10 cellular contexts compared by ENCODE assay signal in genomic region chr2:232421189-232421785, GRCh38. TPM values are rescaled to one million over a fixed set of nuclear protein-coding genes. Genes with fewer than 3 reads are reported as not detected.
DNase-seq lines count a peak whose midpoint lies in the region; ATAC-seq and TF ChIP-seq lines count a peak whose summit lies in the region.
"Had no signal": no experiment of that assay in that cellular context is flagged by ENCODE, and none has a peak within 500 bp of the region (broad histone marks: within the 10 kb centered on the region; RNA-seq: fewer than 3 reads in every experiment).

No MANE protein-coding gene starts in this region.

- DNase-seq in GM23338 (ENCODE audit: low spot score) (peak; percentile 75), RWPE2 (ENCODE audit: low spot score) (no peak), progenitor cell of endocrine pancreas (ENCODE audit: low spot score, unreplicated experiment) (peak; percentile 31), DMS 273 (lab: John Stamatoyannopoulos, UW; ENCODE audit: unreplicated experiment) (no peak), WERI-Rb-1 (no peak)
- DNase-seq: erythroblast, NCI-H1694 had no signal

- TF ChIP-seq CTCF in GM23338 (conservative IDR thresholded peaks at IDR 0.05; ENCODE audit: low read depth in 2 of 2), result no peak
- TF ChIP-seq CTCF in RWPE2 (IDR thresholded peaks at IDR 0.05; ENCODE audit: poor library complexity, severe bottlenecking), result no peak
- TF ChIP-seq CTCF in progenitor cell of endocrine pancreas (IDR thresholded peaks at IDR 0.05; ENCODE audit: unreplicated experiment), result no peak
- no peak for TF ChIP-seq CTCF in WERI-Rb-1 (IDR thresholded peaks at IDR 0.05; ENCODE audit: low read depth, low read length)

- peak overlapping the region; percentile 96 for H3K4me2 ChIP-seq in GM23338

- H2AFZ ChIP-seq in GM23338, result no peak overlapping the region

- peaks cover 25% of the 10 kb centered on the region for H3K36me3 Mint-ChIP-seq in GM23338 (ENCODE audit: low read depth)
- H3K36me3 Mint-ChIP-seq in progenitor cell of endocrine pancreas (ENCODE audit: insufficient read depth), result peaks cover 5% of the 10 kb centered on the region

- H3K4me1 Mint-ChIP-seq in GM23338 (peaks cover 47% of the 10 kb centered on the region), progenitor cell of endocrine pancreas (ENCODE audit: low read depth) (peaks cover 5% of the 10 kb centered on the region)

- peaks cover 19% of the 10 kb centered on the region; the same call in 1 of the 2 replicates for H3K79me2 ChIP-seq in GM23338 (replicated peaks; ENCODE audit: insufficient read depth)

- H3K9me3 ChIP-seq in RWPE2 (ENCODE audit: severe bottlenecking) (no peaks in the 10 kb centered on the region), iPS-18c (ENCODE audit: control insufficient read depth, insufficient read depth, low read length) (no peaks in the 10 kb centered on the region), WERI-Rb-1 (ENCODE audit: severe bottlenecking) (no peaks in the 10 kb centered on the region)
- H3K9me3 ChIP-seq: body of pancreas had no signal

- H3K4me3 Mint-ChIP-seq in GM23338, result peak overlapping the region; percentile 83; the same call in 2 of the 3 replicates
- peak overlapping the region; percentile 49 for H3K4me3 Mint-ChIP-seq in progenitor cell of endocrine pancreas (ENCODE audit: low read depth)

- H3K36me3 ChIP-seq in GM23338 (ENCODE audit: insufficient read depth), result no peaks in the 10 kb centered on the region
- no peaks in the 10 kb centered on the region for H3K36me3 ChIP-seq in RWPE2 (ENCODE audit: low read depth)
- no peaks in the 10 kb centered on the region for H3K36me3 ChIP-seq in WERI-Rb-1

- peaks cover 44% of the 10 kb centered on the region for H3K27me3 ChIP-seq in GM23338 (ENCODE audit: insufficient read depth)
- H3K27me3 ChIP-seq in RWPE2 (ENCODE audit: insufficient read depth, poor library complexity, severe bottlenecking), result peaks cover 42% of the 10 kb centered on the region
- peaks cover 43% of the 10 kb centered on the region for H3K27me3 ChIP-seq in WERI-Rb-1 (ENCODE audit: insufficient read depth, low read depth, severe bottlenecking)

- H3K4me3 ChIP-seq in GM23338 (peak overlapping the region; percentile 91), RWPE2 (ENCODE audit: severe bottlenecking) (peak overlapping the region; percentile 18), iPS-18c (ENCODE audit: insufficient read depth, low read depth, low read length) (peak overlapping the region; percentile 82), WERI-Rb-1 (ENCODE audit: low read depth, low read length) (no peak overlapping the region)
- H3K4me3 ChIP-seq: body of pancreas had no signal

- H3K27me3 Mint-ChIP-seq in GM23338 (ENCODE audit: insufficient read depth, low read depth, poor library complexity) (peaks cover 62% of the 10 kb centered on the region), progenitor cell of endocrine pancreas (peaks cover 81% of the 10 kb centered on the region)

- H3K27ac ChIP-seq in GM23338 (ENCODE audit: low read depth) (no peak overlapping the region), RWPE2 (ENCODE audit: poor library complexity, severe bottlenecking) (no peak overlapping the region), WERI-Rb-1 (no peak overlapping the region)
- H3K27ac ChIP-seq: body of pancreas had no signal

- H3K4me1 ChIP-seq in GM23338 (ENCODE audit: insufficient read depth) (peaks cover 43% of the 10 kb centered on the region), RWPE2 (ENCODE audit: insufficient read depth, poor library complexity, severe bottlenecking) (no peaks in the 10 kb centered on the region)

- H3K27ac Mint-ChIP-seq in GM23338, result no peak overlapping the region
- H3K27ac Mint-ChIP-seq in progenitor cell of endocrine pancreas, result no peak overlapping the region

- no peaks in the 10 kb centered on the region for H3K9me2 ChIP-seq in GM23338 (ENCODE audit: insufficient read depth)

- H4K20me1 ChIP-seq in GM23338 (replicated peaks; ENCODE audit: insufficient read depth), result no peaks in the 10 kb centered on the region

- peaks cover 16% of the 10 kb centered on the region for H3K9me3 Mint-ChIP-seq in GM23338
- peaks cover 9% of the 10 kb centered on the region for H3K9me3 Mint-ChIP-seq in progenitor cell of endocrine pancreas (ENCODE audit: low read depth)

- H3F3A ChIP-seq in GM23338 (replicated peaks; ENCODE audit: low read depth), result peaks cover 22% of the 10 kb centered on the region

- ATAC-seq in GM23338, result peak; percentile 17
- ATAC-seq in RWPE2 (ENCODE audit: low read depth), result no peak
- no peak for ATAC-seq in GM19351 (IDR thresholded peaks at IDR 0.05; ENCODE audit: unreplicated experiment)

TF ChIP-seq in GM23338, 12 proteins besides CTCF, POLR2A, EP300 and RAD21 (continues in another document):
- TF ChIP-seq JUNB (IDR thresholded peaks at IDR 0.05; ENCODE audit: unreplicated experiment) (no peak), ETS1 (IDR thresholded peaks at IDR 0.05) (no peak), POLR2AphosphoS5 (IDR thresholded peaks at IDR 0.05; ENCODE audit: low read depth) (no peak), ZNF462 (CRISPR knock-in tag; IDR thresholded peaks at IDR 0.05) (no peak)

RNA-seq across cellular contexts. Expression of gene ALPG, which starts 14.6 kb away (rescaled TPM):
- 2.5 and 3.8 TPM in 2 replicates for total RNA-seq in GM23338 (2014; rRNA removed; shearing (Covaris generic))
- 0.89 and 1.4 TPM in 2 replicates for polyA plus RNA-seq in GM23338 (2016; fragmentation: Nextera tagmentation; extraction: Ambion mirVana)
- total RNA-seq in progenitor cell of endocrine pancreas, result not detected in 2 replicates
- total RNA-seq: body of pancreas had no signal

RNA-seq across cellular contexts. Expression of gene ALPI, which starts 34.7 kb away (rescaled TPM):
- total RNA-seq in GM23338 (2014; rRNA removed; shearing (Covaris generic)), result not detected in 2 replicates
- polyA plus RNA-seq in GM23338 (2016; fragmentation: Nextera tagmentation; extraction: Ambion mirVana), result not detected in 2 replicates
- not detected in 2 replicates for total RNA-seq in progenitor cell of endocrine pancreas
- total RNA-seq: body of pancreas had no signal

RNA-seq across cellular contexts. Expression of gene ALPP, which starts 42.7 kb away (rescaled TPM):
- total RNA-seq in GM23338 (2014; rRNA removed; shearing (Covaris generic)), result 0.28 and 0.31 TPM in 2 replicates
- 0.07 TPM in 1 of 2 replicates, not detected in the other for polyA plus RNA-seq in GM23338 (2016; fragmentation: Nextera tagmentation; extraction: Ambion mirVana)
- not detected in 2 replicates for total RNA-seq in progenitor cell of endocrine pancreas

Comparison
In these comparisons a context has a peak if more than half of its experiments do, and no peak if none do; other contexts are left out.
1. DNase-seq: peak in GM23338 (single experiment) and progenitor cell of endocrine pancreas (single experiment); none in RWPE2 (single experiment), DMS 273 (single experiment) and WERI-Rb-1 (single experiment).